Comparison of ENCODE assay signal across 10 cellular contexts in the genomic region with DNA sequence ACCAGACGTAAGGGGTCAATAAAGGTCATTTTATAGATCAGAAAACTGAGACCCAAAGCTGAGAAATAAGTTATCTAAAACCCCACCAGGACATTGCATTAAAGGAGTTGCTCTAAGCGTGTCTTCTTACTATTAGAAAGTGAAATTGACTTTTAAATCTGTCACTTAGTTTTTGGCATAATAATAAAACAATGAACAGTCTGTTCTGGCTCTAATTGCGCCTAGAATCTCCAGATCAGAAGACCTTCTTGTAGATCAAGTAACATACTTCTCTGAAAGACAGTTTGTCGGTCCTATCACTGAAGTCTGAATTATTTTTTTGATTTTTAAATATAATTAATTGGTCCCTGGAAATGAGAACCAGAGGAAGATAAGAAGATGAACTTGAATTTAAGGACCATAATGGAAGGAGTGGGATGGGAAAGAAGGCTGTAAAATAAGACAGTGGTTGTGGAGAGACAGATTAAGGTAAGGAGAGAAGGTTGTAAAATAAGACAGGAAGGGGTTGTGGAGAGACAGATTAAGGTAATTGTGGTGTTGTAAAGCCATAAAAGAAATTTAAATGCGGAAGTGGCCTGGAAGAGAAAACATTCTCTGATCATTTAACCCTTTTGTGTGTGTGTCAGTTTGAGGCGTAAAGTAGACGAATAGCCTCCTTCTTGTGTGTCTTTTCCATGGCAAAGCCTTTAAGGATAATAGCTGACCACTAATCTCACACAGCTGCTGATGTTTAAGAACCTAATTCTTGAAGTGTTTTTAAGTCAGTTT. TPM values are rescaled to one million over a fixed set of nuclear protein-coding genes. Genes with fewer than 3 reads are reported as not detected.
DNase-seq lines count a peak whose midpoint lies in the region; ATAC-seq, FAIRE-seq and TF ChIP-seq lines count a peak whose summit lies in the region.
"Had no signal": no experiment of that assay in that cellular context is flagged by ENCODE, and none has a peak within 500 bp of the region (broad histone marks: within the 10 kb centered on the region; RNA-seq: fewer than 3 reads in every experiment).

No MANE protein-coding gene starts in this region.

- H3K27ac ChIP-seq in HUES48 (ENCODE audit: low read depth, low read length) (peak overlapping the region; percentile 43), kidney (ENCODE audit: low read depth in 2 of 2, low read length in 2 of 2) (peak overlapping the region in 1 of 2 donors; percentile 23), ovary (no peak overlapping the region)

- TF ChIP-seq EP300 in ovary (IDR thresholded peaks at IDR 0.05) = no peak

- no peak overlapping the region for H3K27ac Mint-ChIP-seq in endothelial cell (ENCODE audit: unreplicated experiment)

- H3K9me3 Mint-ChIP-seq in endothelial cell (ENCODE audit: unreplicated experiment) = no peaks in the 10 kb centered on the region

- no peaks in the 10 kb centered on the region for H3K27me3 ChIP-seq in HUES48 (ENCODE audit: control insufficient read depth, insufficient read depth, low read length)
- no peaks in the 10 kb centered on the region for H3K27me3 ChIP-seq in ovary

- H3K4me1 ChIP-seq in HUES48 (ENCODE audit: control insufficient read depth, insufficient read depth, low read length) (peaks cover 56% of the 10 kb centered on the region), kidney (ENCODE audit: control insufficient read depth in 1 of 2, insufficient read depth in 1 of 2, low read depth in 1 of 2, low read length in 2 of 2) (peaks cover 45 to 48% of the 10 kb centered on the region in 2 donors), ovary (ENCODE audit: insufficient read depth) (peaks cover 24% of the 10 kb centered on the region)

- DNase-seq in A172 (ENCODE audit: low spot score) (peak; percentile 24), kidney (no peak), ovary (no peak), endothelial cell (ENCODE audit: low spot score) (no peak), GM13976 (ENCODE audit: low spot score) (no peak)
- DNase-seq: NCI-H2029; stimulated activated CD8-positive, alpha-beta memory T cell treated with anti-CD3 and anti-CD28 coated beads, Interleukin-4, amount 100 ng/mL, for 48 hours had no signal

- H3K4me1 Mint-ChIP-seq in endothelial cell (ENCODE audit: unreplicated experiment) = peaks cover 49% of the 10 kb centered on the region

- FAIRE-seq in kidney (lab: Jason Lieb, UNC) = no peak

- no peak overlapping the region for H3K9ac ChIP-seq in HUES48 (ENCODE audit: low read depth, low read length)
- H3K9ac ChIP-seq in kidney (ENCODE audit: low read length in 2 of 2) = peak overlapping the region; percentile 0 to 17

- intact Hi-C loops in kidney (cut with DNase I) (no loop called here), ovary (cut with DNase I) (no loop called here)

- WGBS in ovary, 3 donors = 44 to 51% (median 46%) methylated on average over 7 of the region's 7 CpGs

- TF ChIP-seq CTCF in WI38 (IDR thresholded peaks at IDR 0.05; ENCODE audit: low read depth, low read length) (no peak), kidney (IDR thresholded peaks at IDR 0.05; ENCODE audit: borderline replicate concordance, extremely low read depth, insufficient read depth) (no peak), ovary (IDR thresholded peaks at IDR 0.05) (no peak), endothelial cell (IDR thresholded peaks at IDR 0.05; ENCODE audit: unreplicated experiment) (no peak), GM13976 (IDR thresholded peaks at IDR 0.05; ENCODE audit: borderline replicate concordance, control extremely low read depth, extremely low read depth, insufficient read depth, missing control alignments) (no peak)

- ATAC-seq in HG03097 (IDR thresholded peaks at IDR 0.05; ENCODE audit: low FRiP score, unreplicated experiment) = no peak

- H3K4me3 ChIP-seq in HUES48 (ENCODE audit: low read depth, low read length) (no peak overlapping the region), WI38 (ENCODE audit: low read depth, low read length) (peak overlapping the region; percentile 44), kidney (ENCODE audit: low read length in 2 of 2) (peak overlapping the region; percentile 22 to 49), ovary (no peak overlapping the region)

- H3K36me3 ChIP-seq in HUES48 (ENCODE audit: control insufficient read depth, insufficient read depth, low read length) (no peaks in the 10 kb centered on the region), kidney (ENCODE audit: control insufficient read depth in 1 of 2, insufficient read depth in 2 of 2, low read length in 2 of 2) (no peaks in the 10 kb centered on the region), ovary (no peaks in the 10 kb centered on the region)

- H3K27me3 Mint-ChIP-seq in endothelial cell (ENCODE audit: unreplicated experiment) = peaks cover 4% of the 10 kb centered on the region

- TF ChIP-seq POLR2A in ovary (IDR thresholded peaks at IDR 0.05) = no peak

- H3K36me3 Mint-ChIP-seq in endothelial cell (ENCODE audit: low read depth, unreplicated experiment) = peaks cover 1% of the 10 kb centered on the region

- H3K9me3 ChIP-seq in HUES48 (ENCODE audit: control insufficient read depth, insufficient read depth, low read length) (no peaks in the 10 kb centered on the region), kidney (ENCODE audit: control insufficient read depth in 1 of 2, low read length in 2 of 2) (no peaks in the 10 kb centered on the region), ovary (no peaks in the 10 kb centered on the region)

- H3K4me3 Mint-ChIP-seq in endothelial cell (ENCODE audit: unreplicated experiment) = no peak overlapping the region

- in situ Hi-C loops in GM13976 (cut with MboI; ENCODE audit: low sequenced_read_pairs, unreplicated experiment) = no loop called here

RNA-seq across cellular contexts. Expression of a gene that starts 20.0 kb away (rescaled TPM):
- 16.7 and 17.9 TPM in 2 replicates for total RNA-seq in A172 (2014; rRNA removed; shearing (Covaris generic))
- 49.9 TPM for total RNA-seq in kidney
- 23.4 TPM for polyA plus RNA-seq in kidney (ENCODE audit: insufficient read depth, low read depth, low replicate concordance)
- 10 to 100 TPM; 24.8 to 41.8 (median 35.6) TPM for total RNA-seq in ovary
- 10 to 100 TPM; 20.9 to 48.4 TPM for polyA plus RNA-seq in ovary
- 72.7 TPM for total RNA-seq in endothelial cell (ENCODE audit: unreplicated experiment)

Comparison
In these comparisons a context has a peak if more than half of its experiments do, and no peak if none do; other contexts are left out.
1. H3K4me3 ChIP-seq: peak in WI38 (single experiment) and kidney (2 of 2); none in HUES48 (single experiment) and ovary (single experiment).